Comparison of ENCODE assay signal across 5 cellular contexts in the genomic region with DNA sequence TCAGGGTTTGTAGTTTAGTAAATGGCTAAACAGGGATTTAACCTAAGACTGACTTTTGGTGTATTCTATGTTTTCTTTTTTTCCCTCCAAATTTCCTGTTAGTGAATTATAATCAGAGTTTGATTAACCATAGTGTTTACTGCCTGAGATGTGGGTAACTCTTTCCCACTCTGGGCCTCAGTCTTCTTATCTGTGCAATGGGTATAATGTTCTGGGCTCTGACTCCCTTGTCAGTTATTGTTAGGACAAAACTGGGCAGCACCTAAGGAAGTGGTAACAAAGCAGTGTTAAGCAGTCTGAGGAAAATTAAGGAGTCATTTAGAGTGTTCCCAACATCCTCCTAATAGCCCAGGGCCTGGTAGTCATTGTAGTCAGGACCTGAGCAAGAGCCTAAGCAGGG.
"Had no signal": no experiment of that assay in that cellular context is flagged by ENCODE, and none has a peak within 500 bp of the region (broad histone marks: within the 10 kb centered on the region; RNA-seq: fewer than 3 reads in every experiment).

No MANE protein-coding gene starts in this region.

- H3K27ac ChIP-seq: HL-60 had no signal

- DNase-seq: IMR-90, KBM-7, KG1 had no signal

- FAIRE-seq: HTR-8/SVneo had no signal
